19 cellular contexts compared by ENCODE assay signal in the genomic region with DNA sequence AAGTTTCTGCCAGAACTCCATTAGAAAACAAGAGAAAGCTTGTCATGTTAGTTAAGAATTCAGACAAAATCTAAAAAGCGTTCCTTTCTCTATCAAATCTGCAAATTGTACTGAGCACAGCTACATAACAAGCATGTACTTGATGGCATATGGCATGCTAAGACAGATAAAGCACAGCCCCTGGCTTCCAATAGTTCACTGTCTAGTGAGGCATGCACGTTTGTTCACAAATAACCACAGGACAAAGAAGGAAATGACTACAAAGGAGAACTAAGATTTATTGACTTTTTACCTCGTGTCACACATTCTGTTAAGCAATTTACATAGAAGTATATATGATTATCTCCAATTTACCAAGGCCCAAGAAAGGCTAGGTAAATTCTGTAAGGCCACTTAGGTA.
DNase-seq lines count a peak whose midpoint lies in the region; ATAC-seq, FAIRE-seq and TF ChIP-seq lines count a peak whose summit lies in the region.
"Had no signal": no experiment of that assay in that cellular context is flagged by ENCODE, and none has a peak within 500 bp of the region (broad histone marks: within the 10 kb centered on the region; RNA-seq: fewer than 3 reads in every experiment).

No MANE protein-coding gene starts in this region.

- ATAC-seq in GM21717 (IDR thresholded peaks at IDR 0.05; ENCODE audit: unreplicated experiment): peak; percentile 64
- no peak for ATAC-seq in HG02642 (IDR thresholded peaks at IDR 0.05; ENCODE audit: poor library complexity, unreplicated experiment)
- ATAC-seq in HG03460 (IDR thresholded peaks at IDR 0.05; ENCODE audit: unreplicated experiment): no peak
- ATAC-seq: psoas muscle had no signal

- H3K27me3 ChIP-seq in bronchial epithelial cell (ENCODE audit: control insufficient read depth, insufficient read depth, low read length): no peaks in the 10 kb centered on the region
- H3K27me3 ChIP-seq: adrenal gland, SJCRH30, thyroid gland had no signal

- no peak overlapping the region for H3K4me3 Mint-ChIP-seq in activated T-helper 2 cell treated with anti-CD3 and anti-CD28 coated beads, Interferon-gamma antibody, Interleukin-2, Interleukin-4, amounts not matched to agents 10 μg/mL and 5 μg/mL and 100 μg/mL, durations not matched to agents 14 hours and 24 hours and 36 hours (ENCODE audit: low read depth)
- H3K4me3 Mint-ChIP-seq: central memory CD8-positive, alpha-beta T cell; nephron had no signal

- no peak overlapping the region for H3K4me3 ChIP-seq in bronchial epithelial cell (ENCODE audit: low read depth, low read length)
- H3K4me3 ChIP-seq: adrenal gland, HAP-1, psoas muscle, SJCRH30, thyroid gland had no signal

- H3K36me3 ChIP-seq in bronchial epithelial cell (ENCODE audit: control insufficient read depth, insufficient read depth, low read length): no peaks in the 10 kb centered on the region
- H3K36me3 ChIP-seq: adrenal gland, HAP-1, SJCRH30, thyroid gland had no signal

- peak; percentile 8 for DNase-seq in EL
- peak; percentile 13 to 65 for DNase-seq in NCI-H2081 (lab: John Stamatoyannopoulos, UW)
- peak; percentile 84 for DNase-seq in bronchial epithelial cell (ENCODE audit: low read depth)
- DNase-seq in nucleus accumbens (lab: John Stamatoyannopoulos, UW): no peak
- no peak for DNase-seq in activated T-helper 2 cell treated with anti-CD3 and anti-CD28 coated beads, Interferon-gamma antibody, Interleukin-2, Interleukin-4, amounts not matched to agents 10 μg/mL and 5 μg/mL and 100 μg/mL, durations not matched to agents 14 hours and 24 hours and 36 hours (ENCODE audit: low spot score)
- DNase-seq: adrenal gland; COR-L47; effector memory CD4-positive, alpha-beta T cell; GF-D8; NCI-H446 treated with DMSO at 0.1 percent for 48 hours; psoas muscle; SJCRH30; thyroid gland had no signal

- H3K27ac Mint-ChIP-seq in activated T-helper 2 cell treated with anti-CD3 and anti-CD28 coated beads, Interferon-gamma antibody, Interleukin-2, Interleukin-4, amounts not matched to agents 10 μg/mL and 5 μg/mL and 100 μg/mL, durations not matched to agents 14 hours and 24 hours and 36 hours: no peak overlapping the region
- H3K27ac Mint-ChIP-seq: nephron had no signal

- H3K27me3 Mint-ChIP-seq in activated T-helper 2 cell treated with anti-CD3 and anti-CD28 coated beads, Interferon-gamma antibody, Interleukin-2, Interleukin-4, amounts not matched to agents 10 μg/mL and 5 μg/mL and 100 μg/mL, durations not matched to agents 14 hours and 24 hours and 36 hours (ENCODE audit: low read depth): no peaks in the 10 kb centered on the region
- H3K27me3 Mint-ChIP-seq: central memory CD8-positive, alpha-beta T cell had no signal

- intact Hi-C loops in activated T-helper 2 cell treated with anti-CD3 and anti-CD28 coated beads, Interferon-gamma antibody, Interleukin-2, Interleukin-4, amounts not matched to agents 10 μg/mL and 5 μg/mL and 100 μg/mL, durations not matched to agents 14 hours and 24 hours and 36 hours (cut with micrococcal nuclease): no loop called here

- H3K36me3 Mint-ChIP-seq in activated T-helper 2 cell treated with anti-CD3 and anti-CD28 coated beads, Interferon-gamma antibody, Interleukin-2, Interleukin-4, amounts not matched to agents 10 μg/mL and 5 μg/mL and 100 μg/mL, durations not matched to agents 14 hours and 24 hours and 36 hours (ENCODE audit: low read depth): no peaks in the 10 kb centered on the region

- H3K4me1 Mint-ChIP-seq in activated T-helper 2 cell treated with anti-CD3 and anti-CD28 coated beads, Interferon-gamma antibody, Interleukin-2, Interleukin-4, amounts not matched to agents 10 μg/mL and 5 μg/mL and 100 μg/mL, durations not matched to agents 14 hours and 24 hours and 36 hours (ENCODE audit: low read depth): no peaks in the 10 kb centered on the region
- H3K4me1 Mint-ChIP-seq: central memory CD8-positive, alpha-beta T cell; nephron had no signal

- FAIRE-seq in bronchial epithelial cell (lab: Jason Lieb, UNC): no peak

- TF ChIP-seq CTCF in bronchial epithelial cell (IDR thresholded peaks at IDR 0.05; ENCODE audit: insufficient read depth, low read length, severe bottlenecking): no peak

- H3K9me3 Mint-ChIP-seq in activated T-helper 2 cell treated with anti-CD3 and anti-CD28 coated beads, Interferon-gamma antibody, Interleukin-2, Interleukin-4, amounts not matched to agents 10 μg/mL and 5 μg/mL and 100 μg/mL, durations not matched to agents 14 hours and 24 hours and 36 hours: peaks cover 3% of the 10 kb centered on the region
- H3K9me3 Mint-ChIP-seq: nephron had no signal

Comparison
In these comparisons a context has a peak if more than half of its experiments do, and no peak if none do; other contexts are left out.
1. DNase-seq: peak in EL (single experiment), NCI-H2081 (2 of 2) and bronchial epithelial cell (single experiment); none in nucleus accumbens (0 of 56) and activated T-helper 2 cell treated with anti-CD3 and anti-CD28 coated beads, Interferon-gamma antibody, Interleukin-2, Interleukin-4, amounts not matched to agents 10 μg/mL and 5 μg/mL and 100 μg/mL, durations not matched to agents 14 hours and 24 hours and 36 hours (single experiment).